In the genomic region with DNA sequence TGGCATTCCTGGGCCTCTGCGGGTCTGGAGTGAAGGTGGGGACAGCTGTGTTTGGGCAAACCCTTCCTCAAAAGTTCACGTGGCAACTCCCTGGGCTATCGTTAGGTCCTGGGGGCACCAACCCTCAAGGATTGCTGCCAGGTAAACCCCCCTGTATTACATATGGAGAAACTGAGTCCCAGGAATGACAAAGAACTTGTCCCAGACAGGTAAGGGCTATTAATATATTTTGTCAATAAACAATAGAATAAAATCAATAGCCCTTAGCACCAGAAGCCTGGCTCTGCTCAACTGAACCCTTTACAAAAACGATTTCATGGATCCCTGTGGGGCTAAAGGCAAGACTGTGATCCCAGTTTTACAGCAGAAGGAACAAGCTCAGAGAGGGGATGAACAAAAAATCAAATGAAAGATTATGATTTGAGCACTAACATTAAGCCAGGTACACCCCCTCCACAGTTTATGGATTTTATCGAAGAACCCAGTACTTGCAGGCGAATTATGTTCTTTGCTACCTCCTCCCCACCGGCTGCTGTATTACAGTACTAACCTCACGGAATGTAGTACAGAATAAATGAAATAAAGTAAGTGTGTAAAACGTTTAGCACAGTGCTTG, we compare ENCODE assay signal across 9 cellular contexts. TPM values are rescaled to one million over a fixed set of nuclear protein-coding genes. Genes with fewer than 3 reads are reported as not detected.
A peak's percentile ranks its signal among the peaks of the same experiment; 100 is the strongest.
DNase-seq lines count a peak whose midpoint lies in the region; ATAC-seq and TF ChIP-seq lines count a peak whose summit lies in the region.
"Had no signal": no experiment of that assay in that cellular context is flagged by ENCODE, and none has a peak within 500 bp of the region (broad histone marks: within the 10 kb centered on the region; RNA-seq: fewer than 3 reads in every experiment).

No MANE protein-coding gene starts in this region.

- intact Hi-C loops in heart left ventricle (cut with DNase I) (loop anchor here in 4 of 10 donors (1.0 to 2.0 kb wide), 2 partner anchors 13 to 34 kb away; no protein-coding TSS in a partner anchor), Right ventricle myocardium inferior (cut with DNase I) (loop anchor here (2.0 kb wide), 1 partner anchor 13 kb away; no protein-coding TSS in a partner anchor), body of pancreas (cut with DNase I) (no loop called here)
- intact Hi-C loops in CD4-positive, alpha-beta memory T cell (cut with micrococcal nuclease), result no loop called here

- H3K4me1 ChIP-seq in heart left ventricle, result peaks cover 0 to 78% (median 29%) of the 10 kb centered on the region in 12 donors
- peaks cover 79% of the 10 kb centered on the region for H3K4me1 ChIP-seq in body of pancreas
- peaks cover 16 to 72% (median 47%) of the 10 kb centered on the region in 4 donors for H3K4me1 ChIP-seq in liver (ENCODE audit: control insufficient read depth in 4 of 4, insufficient read depth in 4 of 4, low read length in 3 of 4)
- peaks cover 56 to 84% (median 63%) of the 10 kb centered on the region in 4 donors for H3K4me1 ChIP-seq in upper lobe of left lung
- H3K4me1 ChIP-seq in CD4-positive, alpha-beta memory T cell (ENCODE audit: insufficient read depth, low read length), result peaks cover 30% of the 10 kb centered on the region

- 41 to 61% (median 49%) methylated on average over 9 of the region's 9 CpGs for WGBS in heart left ventricle, 4 donors
- 47 to 50% methylated on average over 8 to 9 of the region's 9 CpGs for WGBS in body of pancreas, 2 donors
- 29% methylated on average over 9 of the region's 9 CpGs for WGBS in liver
- WGBS in upper lobe of left lung, 2 donors, result 33 to 46% methylated on average over 8 to 9 of the region's 9 CpGs

- peak overlapping the region in 11 of 12 donors; percentile 61 to 91 (median 75) for H3K4me3 ChIP-seq in heart left ventricle
- H3K4me3 ChIP-seq in body of pancreas, result no peak overlapping the region
- peak overlapping the region in 1 of 3 donors; percentile 72 for H3K4me3 ChIP-seq in liver (ENCODE audit: low read depth in 1 of 3, low read length in 3 of 3)
- peak overlapping the region; percentile 68 to 85 (median 71) for H3K4me3 ChIP-seq in upper lobe of left lung
- no peak overlapping the region for H3K4me3 ChIP-seq in CD4-positive, alpha-beta memory T cell (ENCODE audit: low read length in 2 of 2)

- ATAC-seq in heart left ventricle (no peak), Right ventricle myocardium inferior (no peak), body of pancreas (no peak), upper lobe of left lung (ENCODE audit: low FRiP score in 2 of 2) (no peak)

- H3K9me3 Mint-ChIP-seq in CD4-positive, alpha-beta memory T cell, result no peaks in the 10 kb centered on the region

- H3K27ac ChIP-seq in heart left ventricle (peak overlapping the region; percentile 83 to 96 (median 92)), body of pancreas (peak overlapping the region; percentile 60 to 73 (median 71)), liver (ENCODE audit: low read depth in 1 of 2, low read length in 2 of 2) (peak overlapping the region; percentile 87 to 89), upper lobe of left lung (peak overlapping the region; percentile 92 to 98 (median 94))
- no peak overlapping the region for H3K27ac ChIP-seq in CD4-positive, alpha-beta memory T cell (ENCODE audit: low read depth, low read length)

- H3K9me3 ChIP-seq in heart left ventricle (no peaks in the 10 kb centered on the region), body of pancreas (no peaks in the 10 kb centered on the region), liver (ENCODE audit: control insufficient read depth in 4 of 4, low read length in 3 of 4) (no peaks in the 10 kb centered on the region), upper lobe of left lung (no peaks in the 10 kb centered on the region)
- H3K9me3 ChIP-seq in CD4-positive, alpha-beta memory T cell (ENCODE audit: control insufficient read depth in 1 of 2, low read length in 2 of 2), result no peaks in the 10 kb centered on the region

- DNase-seq in heart left ventricle, result no peak
- DNase-seq in Right ventricle myocardium inferior (ENCODE audit: missing footprints), result no peak
- DNase-seq in body of pancreas, result no peak
- no peak for DNase-seq in upper lobe of left lung
- DNase-seq in MV-4-11 (lab: John Stamatoyannopoulos, UW), result no peak
- no peak for DNase-seq in CD4-positive, alpha-beta memory T cell
- DNase-seq in NCI-H1436 (lab: John Stamatoyannopoulos, UW), result no peak

- POLR2A ChIA-PET in CD4-positive, alpha-beta memory T cell (lab: Charles Lee; ENCODE audit: partially characterized antibody), result interaction anchor here (0.6 to 1.5 kb wide), 3 partner anchors 22 to 36 kb away, joined by 3 to 4 read pairs (median 3); no protein-coding TSS in a partner anchor

- peaks cover 6 to 35% (median 19%) of the 10 kb centered on the region in 4 donors for H3K4me1 Mint-ChIP-seq in CD4-positive, alpha-beta memory T cell

- H3K27me3 ChIP-seq in heart left ventricle (peaks cover 0 to 13% (median 0%) of the 10 kb centered on the region in 9 donors), body of pancreas (no peaks in the 10 kb centered on the region), liver (ENCODE audit: control insufficient read depth in 4 of 4, insufficient read depth in 4 of 4, low read length in 3 of 4) (no peaks in the 10 kb centered on the region), upper lobe of left lung (no peaks in the 10 kb centered on the region)
- H3K27me3 ChIP-seq in CD4-positive, alpha-beta memory T cell (ENCODE audit: insufficient read depth, low read length), result peaks cover 5% of the 10 kb centered on the region

- peaks cover 0 to 3% of the 10 kb centered on the region in 2 donors for H3K36me3 Mint-ChIP-seq in CD4-positive, alpha-beta memory T cell

- H3K27ac Mint-ChIP-seq in CD4-positive, alpha-beta memory T cell, result no peak overlapping the region

- H3K27me3 Mint-ChIP-seq in CD4-positive, alpha-beta memory T cell, result peaks cover 18 to 32% of the 10 kb centered on the region in 2 donors

- H3K4me3 Mint-ChIP-seq in CD4-positive, alpha-beta memory T cell, result peak overlapping the region in 1 of 8 donors; percentile 28

- CTCF ChIA-PET in CD4-positive, alpha-beta memory T cell (lab: Charles Lee; ENCODE audit: partially characterized antibody), result interaction anchor here (19.7 kb wide), 1 partner anchor 46 kb away, joined by 1094 read pairs; a partner anchor contains a TSS

- TF ChIP-seq RAD21 in liver (IDR thresholded peaks at IDR 0.05), result no peak

- H3K9ac ChIP-seq in liver (ENCODE audit: low read depth in 1 of 2, low read length in 2 of 2), result peak overlapping the region in 1 of 2 donors; percentile 42

- peaks cover 0 to 13% (median 0%) of the 10 kb centered on the region in 9 donors for H3K36me3 ChIP-seq in heart left ventricle
- H3K36me3 ChIP-seq in body of pancreas (replicated peaks in 1 of 2; ENCODE audit: insufficient read depth in 1 of 2, low read depth in 2 of 2), result no peaks in the 10 kb centered on the region
- peaks cover 0 to 1% (median 0%) of the 10 kb centered on the region in 4 donors for H3K36me3 ChIP-seq in liver (ENCODE audit: control insufficient read depth in 4 of 4, insufficient read depth in 3 of 4, low read depth in 1 of 4, low read length in 3 of 4)
- H3K36me3 ChIP-seq in upper lobe of left lung, result peaks cover 0 to 14% (median 0%) of the 10 kb centered on the region in 4 donors
- H3K36me3 ChIP-seq in CD4-positive, alpha-beta memory T cell (ENCODE audit: insufficient read depth, low read length), result no peaks in the 10 kb centered on the region

- TF ChIP-seq POLR2A in heart left ventricle (IDR thresholded peaks at IDR 0.05) (no peak), body of pancreas (IDR thresholded peaks at IDR 0.05) (no peak), upper lobe of left lung (IDR thresholded peaks at IDR 0.05) (no peak)

- TF ChIP-seq CTCF in heart left ventricle (IDR thresholded peaks at IDR 0.05), result no peak
- no peak for TF ChIP-seq CTCF in body of pancreas (IDR thresholded peaks at IDR 0.05)
- no peak for TF ChIP-seq CTCF in liver (IDR thresholded peaks at IDR 0.05; ENCODE audit: low read depth, low read length, missing input control)
- TF ChIP-seq CTCF in upper lobe of left lung (IDR thresholded peaks at IDR 0.05), result no peak

- no peak for TF ChIP-seq EP300 in upper lobe of left lung (IDR thresholded peaks at IDR 0.05)

TF ChIP-seq in liver, 16 proteins besides CTCF, POLR2A, EP300 and RAD21 (continues in another document):
- no peak for TF ChIP-seq YY1 (IDR thresholded peaks at IDR 0.05)
- TF ChIP-seq SP1 (IDR thresholded peaks at IDR 0.05), result no peak
- TF ChIP-seq GABPA (IDR thresholded peaks at IDR 0.05 in 1 of 2, conservative IDR thresholded peaks at IDR 0.05 in 1 of 2), result no peak
- TF ChIP-seq NR2F2 (IDR thresholded peaks at IDR 0.05), result no peak
- no peak for TF ChIP-seq TAF1 (conservative IDR thresholded peaks at IDR 0.05)
- TF ChIP-seq, protein P1, sequence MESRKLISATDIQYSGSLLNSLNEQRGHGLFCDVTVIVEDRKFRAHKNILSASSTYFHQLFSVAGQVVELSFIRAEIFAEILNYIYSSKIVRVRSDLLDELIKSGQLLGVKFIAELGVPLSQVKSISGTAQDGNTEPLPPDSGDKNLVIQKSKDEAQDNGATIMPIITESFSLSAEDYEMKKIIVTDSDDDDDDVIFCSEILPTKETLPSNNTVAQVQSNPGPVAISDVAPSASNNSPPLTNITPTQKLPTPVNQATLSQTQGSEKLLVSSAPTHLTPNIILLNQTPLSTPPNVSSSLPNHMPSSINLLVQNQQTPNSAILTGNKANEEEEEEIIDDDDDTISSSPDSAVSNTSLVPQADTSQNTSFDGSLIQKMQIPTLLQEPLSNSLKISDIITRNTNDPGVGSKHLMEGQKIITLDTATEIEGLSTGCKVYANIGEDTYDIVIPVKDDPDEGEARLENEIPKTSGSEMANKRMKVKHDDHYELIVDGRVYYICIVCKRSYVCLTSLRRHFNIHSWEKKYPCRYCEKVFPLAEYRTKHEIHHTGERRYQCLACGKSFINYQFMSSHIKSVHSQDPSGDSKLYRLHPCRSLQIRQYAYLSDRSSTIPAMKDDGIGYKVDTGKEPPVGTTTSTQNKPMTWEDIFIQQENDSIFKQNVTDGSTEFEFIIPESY (IDR thresholded peaks at IDR 0.05), result no peak
- no peak for TF ChIP-seq RXRA (IDR thresholded peaks at IDR 0.05)
- no peak for TF ChIP-seq FOXA1 (IDR thresholded peaks at IDR 0.05)
- TF ChIP-seq EGR1 (IDR thresholded peaks at IDR 0.05; ENCODE audit: low read depth in 2 of 2), result no peak

RNA-seq across cellular contexts. Expression of a gene that starts 2.7 kb away (rescaled TPM):
- 100 to 1,000 TPM in 6 of 9 donors, 10 to 100 TPM in 3; 72.4 to 619 (median 112) TPM for total RNA-seq in heart left ventricle
- 100 to 1,000 TPM; 140 to 327 TPM for polyA plus RNA-seq in heart left ventricle
- 98.9 TPM for total RNA-seq in Right ventricle myocardium inferior
- 100 to 1,000 TPM; 169 to 245 TPM for total RNA-seq in body of pancreas
- total RNA-seq in liver, result 100 to 1,000 TPM in 1 of 2 donors, 10 to 100 TPM in 1; 46.4 to 117 TPM
- 10 to 100 TPM; 33.9 to 96.1 TPM for polyA plus RNA-seq in liver
- total RNA-seq in upper lobe of left lung, result 100 to 1,000 TPM; 226 to 911 (median 570) TPM
- total RNA-seq in CD4-positive, alpha-beta memory T cell, result under 1 TPM in 1 of 2 experiments, not detected in 1; 0.50 TPM
- polyA plus RNA-seq in CD4-positive, alpha-beta memory T cell, result 1 to 10 TPM in 1 of 2 donors, under 1 TPM in 1; 0.49 to 1.4 TPM

RNA-seq across cellular contexts. Expression of a gene that starts 30.0 kb away (rescaled TPM):
- total RNA-seq in heart left ventricle (10 to 100 TPM in 5 of 9 donors, 1 to 10 TPM in 4; 5.7 to 29.4 (median 10.6) TPM), Right ventricle myocardium inferior (7.1 TPM), body of pancreas (not detected), liver (under 1 TPM in 1 of 2 donors, not detected in 1; 0.59 TPM), upper lobe of left lung (10 to 100 TPM in 4 of 6 donors, 1 to 10 TPM in 2; 1.9 to 24.3 (median 13.5) TPM)
- polyA plus RNA-seq in heart left ventricle (10 to 100 TPM; 13.6 to 42.8 TPM), liver (under 1 TPM; 0.35 to 0.81 TPM)
- not detected for total RNA-seq in CD4-positive, alpha-beta memory T cell
- polyA plus RNA-seq in CD4-positive, alpha-beta memory T cell, result not detected
- total RNA-seq: NCI-H460 had no signal

Comparison
In these comparisons a context has a peak if more than half of its experiments do, and no peak if none do; other contexts are left out.
1. H3K4me3 ChIP-seq: peak in heart left ventricle (11 of 12) and upper lobe of left lung (4 of 4); none in body of pancreas (0 of 2) and CD4-positive, alpha-beta memory T cell (0 of 2).
2. RNA of a gene that starts 2.7 kb away (total RNA-seq): 226 to 911 TPM in upper lobe of left lung, 169 to 245 TPM in body of pancreas, 46.4 to 117 TPM in liver, 72.4 to 619 TPM in heart left ventricle and 98.9 TPM in Right ventricle myocardium inferior (single experiment); 0.50 TPM in CD4-positive, alpha-beta memory T cell; every median in the first group is over 10 times any median in the second.